ENCODE assay signal across 27 cellular contexts in genomic region chrX:18360867-18361266, GRCh38. TPM values are rescaled to one million over a fixed set of nuclear protein-coding genes. Genes with fewer than 3 reads are reported as not detected.
DNase-seq lines count a peak whose midpoint lies in the region; FAIRE-seq and TF ChIP-seq lines count a peak whose summit lies in the region.
"Had no signal": no experiment of that assay in that cellular context is flagged by ENCODE, and none has a peak within 500 bp of the region (broad histone marks: within the 10 kb centered on the region; RNA-seq: fewer than 3 reads in every experiment).

No MANE protein-coding gene starts in this region.

- no peak overlapping the region for H3K9ac ChIP-seq in astrocyte (ENCODE audit: low read length)
- H3K9ac ChIP-seq: neural progenitor cell had no signal

- H3K9me3 Mint-ChIP-seq in astrocyte (ENCODE audit: unreplicated experiment), result no peaks in the 10 kb centered on the region
- H3K9me3 Mint-ChIP-seq: activated CD4-positive, alpha-beta T cell treated with anti-CD3 and anti-CD28 coated beads, Interleukin-2, amount 10 ng/mL, durations not matched to agents 24 days and 14 days; activated naive CD8-positive, alpha-beta T cell treated with anti-CD3 and anti-CD28 coated beads, Interleukin-2, amount 50 U/mL, for 24 hours; activated T-cell treated with anti-CD3 and anti-CD28 coated beads, Interleukin-2, amount 50 U/mL, for 4 hours; GM23338; type B pancreatic cell had no signal

- FAIRE-seq in astrocyte (lab: Jason Lieb, UNC), result peak; percentile 85
- FAIRE-seq: GM12878 had no signal

- H3K4me3 Mint-ChIP-seq in astrocyte (ENCODE audit: unreplicated experiment), result no peak overlapping the region
- H3K4me3 Mint-ChIP-seq: activated CD4-positive, alpha-beta T cell treated with anti-CD3 and anti-CD28 coated beads, Interleukin-2, amount 10 ng/mL, durations not matched to agents 24 days and 14 days; activated naive CD8-positive, alpha-beta T cell treated with anti-CD3 and anti-CD28 coated beads, Interleukin-2, amount 50 U/mL, for 24 hours; activated T-cell treated with anti-CD3 and anti-CD28 coated beads, Interleukin-2, amount 50 U/mL, for 4 hours; GM23338; neural progenitor cell; type B pancreatic cell had no signal

- DNase-seq in EL (peak; percentile 8), MG63 (peak; percentile 60), astrocyte (ENCODE audit: low read depth) (no peak), myocyte (ENCODE audit: low read depth) (peak; percentile 33), medulla oblongata (ENCODE audit: extremely low spot score) (no peak), germinal center (ENCODE audit: low spot score) (no peak), NCI-H1436 treated with DMSO at 0.1 percent for 48 hours (lab: John Stamatoyannopoulos, UW) (no peak)
- DNase-seq: activated CD4-positive, alpha-beta T cell treated with anti-CD3 and anti-CD28 coated beads, Interleukin-2, amount 10 ng/mL, durations not matched to agents 24 days and 14 days; activated gamma-delta T cell treated with Interleukin-2 at 50 U/mL for 16 hours; activated naive CD8-positive, alpha-beta T cell treated with anti-CD3 and anti-CD28 coated beads, Interleukin-2, amount 50 U/mL, for 24 hours; activated T-cell treated with anti-CD3 and anti-CD28 coated beads, Interleukin-2, amount 50 U/mL, for 4 hours; Calu3; DND-41; foreskin keratinocyte; left cardiac atrium; NCI-H1105 treated with DMSO at 0.1 percent for 48 hours; NCI-H2029 treated with DMSO at 0.1 percent for 48 hours; NCI-H345; SHP77 treated with DMSO at 0.1 percent for 48 hours; stimulated activated CD4-positive, alpha-beta T cell treated with anti-CD3 and anti-CD28 coated beads, Interleukin-2, amount 100 ng/mL, for 48 hours; SW 1271; T-helper 9 cell had no signal

- H3K9me3 ChIP-seq in MG63 (no peaks in the 10 kb centered on the region), astrocyte (ENCODE audit: insufficient read depth, low read depth, low read length) (no peaks in the 10 kb centered on the region)

- H3K36me3 Mint-ChIP-seq in astrocyte (ENCODE audit: low read depth, unreplicated experiment), result no peaks in the 10 kb centered on the region
- H3K36me3 Mint-ChIP-seq: neural progenitor cell, type B pancreatic cell had no signal

- no peaks in the 10 kb centered on the region for H3K27me3 ChIP-seq in MG63
- H3K27me3 ChIP-seq in astrocyte (ENCODE audit: insufficient read depth, low read length), result peaks cover 7% of the 10 kb centered on the region

- H3K36me3 ChIP-seq in MG63 (no peaks in the 10 kb centered on the region), astrocyte (ENCODE audit: insufficient read depth, low read length) (no peaks in the 10 kb centered on the region)
- H3K36me3 ChIP-seq: neural progenitor cell had no signal

- H3K79me2 ChIP-seq in astrocyte (ENCODE audit: insufficient read depth, low read length), result no peaks in the 10 kb centered on the region

- no peak overlapping the region for H3K4me2 ChIP-seq in astrocyte (ENCODE audit: low read length)
- H3K4me2 ChIP-seq: GM23338, neural progenitor cell had no signal

- H3K27ac Mint-ChIP-seq in astrocyte (ENCODE audit: unreplicated experiment), result no peak overlapping the region
- H3K27ac Mint-ChIP-seq: activated CD4-positive, alpha-beta T cell treated with anti-CD3 and anti-CD28 coated beads, Interleukin-2, amount 10 ng/mL, durations not matched to agents 24 days and 14 days; activated naive CD8-positive, alpha-beta T cell treated with anti-CD3 and anti-CD28 coated beads, Interleukin-2, amount 50 U/mL, for 24 hours; GM23338; neural progenitor cell; type B pancreatic cell had no signal

- no peak for TF ChIP-seq CTCF in astrocyte (IDR thresholded peaks at IDR 0.05; ENCODE audit: insufficient read depth, low read depth, low read length)

- H3K27ac ChIP-seq in astrocyte (ENCODE audit: low read depth, low read length), result no peak overlapping the region
- H3K27ac ChIP-seq: epithelial cell of prostate, foreskin keratinocyte, neural progenitor cell had no signal

- no peaks in the 10 kb centered on the region for H3K4me1 Mint-ChIP-seq in astrocyte (ENCODE audit: low read depth, unreplicated experiment)
- H3K4me1 Mint-ChIP-seq: activated CD4-positive, alpha-beta T cell treated with anti-CD3 and anti-CD28 coated beads, Interleukin-2, amount 10 ng/mL, durations not matched to agents 24 days and 14 days; activated naive CD8-positive, alpha-beta T cell treated with anti-CD3 and anti-CD28 coated beads, Interleukin-2, amount 50 U/mL, for 24 hours; GM23338; neural progenitor cell had no signal

- H3K27me3 Mint-ChIP-seq in astrocyte (ENCODE audit: low read depth, unreplicated experiment), result peaks cover 31% of the 10 kb centered on the region

- H2AFZ ChIP-seq in astrocyte (ENCODE audit: low read depth, low read length), result no peak overlapping the region
- H2AFZ ChIP-seq: GM23338, neural progenitor cell had no signal

- H3K4me3 ChIP-seq in MG63, result no peak overlapping the region
- H3K4me3 ChIP-seq in astrocyte (ENCODE audit: insufficient read depth, low read depth, low read length), result no peak overlapping the region
- H3K4me3 ChIP-seq: GM12878, GM23338, neural progenitor cell had no signal

- H3K4me1 ChIP-seq in astrocyte (ENCODE audit: insufficient read depth, low read length), result no peaks in the 10 kb centered on the region
- H3K4me1 ChIP-seq: foreskin keratinocyte, neural progenitor cell had no signal

- H4K20me1 ChIP-seq in astrocyte (ENCODE audit: insufficient read depth, low read length), result no peaks in the 10 kb centered on the region

RNA-seq across cellular contexts. Expression of gene SCML2, which starts 6.4 kb away (rescaled TPM):
- 4.9 and 8.2 TPM in 2 replicates for total RNA-seq in MG63 (2014; rRNA removed; shearing (Covaris generic); ENCODE audit: low replicate concordance)
- total RNA-seq in astrocyte (0.91 and 1.2 TPM in 2 replicates), myocyte (1.3 and 1.4 TPM in 2 replicates)
- polyA plus RNA-seq in myocyte (2012), result 0.79 TPM

Comparison
In these comparisons a context has a peak if more than half of its experiments do, and no peak if none do; other contexts are left out.
1. DNase-seq: peak in EL (single experiment), MG63 (single experiment) and myocyte (single experiment); none in astrocyte (single experiment), medulla oblongata (single experiment), germinal center (single experiment) and NCI-H1436 treated with DMSO at 0.1 percent for 48 hours (single experiment).